Comparison of ENCODE assay signal across 10 cellular contexts in the genomic region with DNA sequence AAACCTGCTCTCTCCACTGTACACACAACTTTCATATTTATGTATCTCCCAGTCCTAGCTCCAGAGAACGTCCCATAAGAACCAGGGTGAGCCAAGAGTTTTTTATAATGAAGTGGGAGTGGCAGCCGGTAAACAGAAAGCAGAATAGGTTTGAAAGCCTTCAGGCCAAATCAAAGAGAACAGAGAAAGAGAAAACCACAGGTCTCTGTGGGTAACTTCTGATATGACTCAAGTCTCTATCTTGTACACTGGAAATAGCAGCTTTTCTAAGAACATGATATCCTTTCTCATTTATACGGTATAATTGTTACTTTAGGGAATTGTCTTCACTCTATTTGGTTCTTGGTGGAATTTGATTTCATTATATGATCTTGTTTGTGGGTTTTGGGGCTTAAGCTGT.
DNase-seq lines count a peak whose midpoint lies in the region; ATAC-seq and TF ChIP-seq lines count a peak whose summit lies in the region.
"Had no signal": no experiment of that assay in that cellular context is flagged by ENCODE, and none has a peak within 500 bp of the region (broad histone marks: within the 10 kb centered on the region; RNA-seq: fewer than 3 reads in every experiment).

No MANE protein-coding gene starts in this region.

- no peaks in the 10 kb centered on the region for H3F3A ChIP-seq in neural progenitor cell (ENCODE audit: low read depth)

- H3K4me1 ChIP-seq in neural progenitor cell (no peaks in the 10 kb centered on the region), Caco-2 (no peaks in the 10 kb centered on the region)

- H3K27me3 ChIP-seq in neural progenitor cell (no peaks in the 10 kb centered on the region), Caco-2 (replicated peaks; ENCODE audit: control insufficient read depth, insufficient read depth, low read length) (no peaks in the 10 kb centered on the region)

- no peaks in the 10 kb centered on the region for H3K9me3 Mint-ChIP-seq in neural progenitor cell
- no peaks in the 10 kb centered on the region for H3K9me3 Mint-ChIP-seq in Caco-2 (ENCODE audit: unreplicated experiment)
- H3K9me3 Mint-ChIP-seq: WTC11 had no signal

- POLR2A ChIA-PET in Caco-2 (lab: Charles Lee): no interaction called here

- H3K36me3 ChIP-seq in neural progenitor cell (no peaks in the 10 kb centered on the region), Caco-2 (ENCODE audit: control insufficient read depth, insufficient read depth, low read length) (no peaks in the 10 kb centered on the region)

- H3K4me3 ChIP-seq in neural progenitor cell (no peak overlapping the region), Caco-2 (ENCODE audit: low read depth, low read length) (no peak overlapping the region)
- H3K4me3 ChIP-seq: lung had no signal

- H3K4me3 Mint-ChIP-seq in neural progenitor cell (no peak overlapping the region), Caco-2 (ENCODE audit: unreplicated experiment) (no peak overlapping the region)
- H3K4me3 Mint-ChIP-seq: WTC11 had no signal

- H3K9ac ChIP-seq in neural progenitor cell: no peak overlapping the region

- H3K79me2 ChIP-seq in neural progenitor cell (ENCODE audit: low read depth): no peaks in the 10 kb centered on the region

- CTCF ChIA-PET in Caco-2 (lab: Charles Lee): no interaction called here

- H3K36me3 Mint-ChIP-seq in neural progenitor cell (no peaks in the 10 kb centered on the region), Caco-2 (ENCODE audit: insufficient read depth, unreplicated experiment) (no peaks in the 10 kb centered on the region)
- H3K36me3 Mint-ChIP-seq: WTC11 had no signal

- H3K27ac Mint-ChIP-seq in neural progenitor cell (peak overlapping the region; percentile 31), Caco-2 (ENCODE audit: unreplicated experiment) (no peak overlapping the region)
- H3K27ac Mint-ChIP-seq: WTC11 had no signal

- intact Hi-C loops in Caco-2 (cut with micrococcal nuclease; ENCODE audit: unreplicated experiment): no loop called here

- ATAC-seq in GM19043 (IDR thresholded peaks at IDR 0.05; ENCODE audit: low read depth, unreplicated experiment) (peak; percentile 99), HG02588 (IDR thresholded peaks at IDR 0.05; ENCODE audit: unreplicated experiment) (peak; percentile 99), HG03469 (IDR thresholded peaks at IDR 0.05; ENCODE audit: unreplicated experiment) (peak; percentile 99)
- ATAC-seq: WTC11 had no signal

- H3K4me1 Mint-ChIP-seq in neural progenitor cell (no peaks in the 10 kb centered on the region), Caco-2 (ENCODE audit: low read depth, unreplicated experiment) (no peaks in the 10 kb centered on the region)
- H3K4me1 Mint-ChIP-seq: WTC11 had no signal

- H3K4me2 ChIP-seq in neural progenitor cell: no peak overlapping the region

- H2AFZ ChIP-seq in neural progenitor cell (replicated peaks): no peak overlapping the region

- DNase-seq in neural progenitor cell (ENCODE audit: low spot score) (no peak), Caco-2 (no peak), NCI-H1417 (lab: John Stamatoyannopoulos, UW) (no peak)
- no peak for DNase-seq in NK-92 treated with Interleukin-12 subunit alpha and Interleukin-12 subunit beta, amount 100 ng/mL, for 24 hours (lab: John Stamatoyannopoulos, UW)
- DNase-seq: aorta had no signal

- no peaks in the 10 kb centered on the region for H4K20me1 ChIP-seq in neural progenitor cell (ENCODE audit: low read depth)

- no peaks in the 10 kb centered on the region for H3K9me3 ChIP-seq in neural progenitor cell (ENCODE audit: low read depth)
- no peaks in the 10 kb centered on the region for H3K9me3 ChIP-seq in Caco-2

- TF ChIP-seq CTCF in neural progenitor cell (IDR thresholded peaks at IDR 0.05) (no peak), Caco-2 (IDR thresholded peaks at IDR 0.05; ENCODE audit: insufficient read depth in 1 of 2, low read depth in 1 of 2, low read length in 1 of 2, severe bottlenecking in 1 of 2, unreplicated experiment in 1 of 2) (no peak)

- BruUV-seq in Caco-2 (replicated peaks; lab: Mats Ljungman, UMichigan): no TSS peak

- H3K27me3 Mint-ChIP-seq in neural progenitor cell (ENCODE audit: insufficient read depth, low read depth): no peaks in the 10 kb centered on the region
- H3K27me3 Mint-ChIP-seq in Caco-2 (ENCODE audit: insufficient read depth, unreplicated experiment): no peaks in the 10 kb centered on the region

- H3K27ac ChIP-seq in neural progenitor cell: no peak overlapping the region
